23 cellular contexts compared by ENCODE assay signal in the genomic region with DNA sequence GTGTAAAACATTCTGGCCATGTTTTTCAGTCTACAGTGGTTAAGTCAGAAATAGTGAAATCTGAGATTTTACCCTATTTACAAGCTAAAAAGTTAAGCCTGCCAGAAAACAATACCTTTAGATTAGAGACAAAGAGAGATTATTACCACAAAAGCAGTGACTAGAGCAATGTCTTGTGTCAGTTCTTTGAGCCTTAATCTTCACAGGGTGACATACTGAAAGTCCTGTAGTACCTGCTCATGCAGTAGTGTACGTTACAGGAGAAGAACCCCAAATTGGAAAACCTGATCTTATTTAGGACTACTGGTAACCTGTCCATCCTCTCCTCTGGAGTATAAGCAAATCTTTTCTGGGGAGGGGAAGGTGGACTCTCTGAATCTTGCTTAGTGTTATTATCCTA. TPM values are rescaled to one million over a fixed set of nuclear protein-coding genes. Genes with fewer than 3 reads are reported as not detected.
DNase-seq lines count a peak whose midpoint lies in the region; ATAC-seq, FAIRE-seq and TF ChIP-seq lines count a peak whose summit lies in the region.
"Had no signal": no experiment of that assay in that cellular context is flagged by ENCODE, and none has a peak within 500 bp of the region (broad histone marks: within the 10 kb centered on the region; RNA-seq: fewer than 3 reads in every experiment).

No MANE protein-coding gene starts in this region.

- H3K79me2 ChIP-seq in K562 (ENCODE audit: control insufficient read depth, insufficient read depth, low read length) (peaks cover 92% of the 10 kb centered on the region), osteoblast (ENCODE audit: insufficient read depth, low read length) (peaks cover 92% of the 10 kb centered on the region)

- intact Hi-C loops in activated CD8-positive, alpha-beta T cell treated with anti-CD3 and anti-CD28 coated beads for 36 hours (cut with micrococcal nuclease): no loop called here
- intact Hi-C loops in K562 (cut with micrococcal nuclease): no loop called here

- DNase-seq in activated CD8-positive, alpha-beta T cell treated with anti-CD3 and anti-CD28 coated beads for 36 hours: no peak
- DNase-seq in activated CD8-positive, alpha-beta T cell treated with anti-CD3 and anti-CD28 coated beads, Interleukin-2, amount 10 ng/mL, durations not matched to agents 7 days and 5 days: no peak
- DNase-seq in K562 (ENCODE audit: extremely low read depth in 1 of 4, low spot score in 3 of 4): no peak
- no peak for DNase-seq in osteoblast (ENCODE audit: insufficient read length, low spot score, missing footprints)
- no peak for DNase-seq in NCI-H1930 (lab: John Stamatoyannopoulos, UW)
- DNase-seq: activated CD4-positive, alpha-beta T cell treated with anti-CD3 and anti-CD28 coated beads, Interleukin-2, amount 50 U/mL, for 48 hours; DMS79; hippocampal formation; Kasumi-1; NCI-H1092; NCI-H2029 treated with DMSO at 0.1 percent for 48 hours; NCI-H446 treated with DMSO at 0.1 percent for 48 hours; psoas muscle; stimulated activated CD4-positive, alpha-beta T cell treated with anti-CD3 and anti-CD28 coated beads, Interleukin-4, amount 100 ng/mL, for 24 hours had no signal

- 0 out of 2 replicates have a peak overlapping the region, but pooled peaks have one; percentile 40 for H3K27ac ChIP-seq in HUES6 (ENCODE audit: low read depth, low read length)
- peak overlapping the region; percentile 37; the same call in 1 of the 3 replicates for H3K27ac ChIP-seq in K562 (ENCODE audit: extremely low read depth, low read depth, low read length)
- H3K27ac ChIP-seq in osteoblast (ENCODE audit: low read depth, low read length): peak overlapping the region; percentile 18
- H3K27ac ChIP-seq: C4-2B, psoas muscle had no signal

- no peaks in the 10 kb centered on the region for H3K9me1 ChIP-seq in K562 (ENCODE audit: control insufficient read depth, insufficient read depth, low read length)

- H3K27me3 ChIP-seq in HUES6 (ENCODE audit: control insufficient read depth, insufficient read depth, low read length) (no peaks in the 10 kb centered on the region), K562 (ENCODE audit: control insufficient read depth in 2 of 2, insufficient read depth in 2 of 2, low read length in 2 of 2) (no peaks in the 10 kb centered on the region), osteoblast (ENCODE audit: insufficient read depth, low read length) (no peaks in the 10 kb centered on the region)

- no peak for TF ChIP-seq POLR2A in K562 (conservative IDR thresholded peaks at IDR 0.05)

- H3K4me3 ChIP-seq in HUES6 (ENCODE audit: low read depth, low read length) (no peak overlapping the region), K562 (no peak overlapping the region), osteoblast (ENCODE audit: insufficient read depth, low read length) (no peak overlapping the region)
- H3K4me3 ChIP-seq: psoas muscle, smooth muscle cell had no signal

- no peak overlapping the region for H3K4me3 Mint-ChIP-seq in activated CD8-positive, alpha-beta T cell treated with anti-CD3 and anti-CD28 coated beads for 36 hours
- no peak overlapping the region for H3K4me3 Mint-ChIP-seq in activated CD8-positive, alpha-beta T cell treated with anti-CD3 and anti-CD28 coated beads, Interleukin-2, amount 10 ng/mL, durations not matched to agents 7 days and 5 days
- H3K4me3 Mint-ChIP-seq: nephron had no signal

- peaks cover 7% of the 10 kb centered on the region for H3K9me3 Mint-ChIP-seq in activated CD8-positive, alpha-beta T cell treated with anti-CD3 and anti-CD28 coated beads for 36 hours
- peaks cover 3% of the 10 kb centered on the region for H3K9me3 Mint-ChIP-seq in activated CD8-positive, alpha-beta T cell treated with anti-CD3 and anti-CD28 coated beads, Interleukin-2, amount 10 ng/mL, durations not matched to agents 7 days and 5 days (ENCODE audit: insufficient read depth)

- peaks cover 57% of the 10 kb centered on the region for H3K4me1 Mint-ChIP-seq in activated CD8-positive, alpha-beta T cell treated with anti-CD3 and anti-CD28 coated beads for 36 hours (ENCODE audit: low read depth)
- H3K4me1 Mint-ChIP-seq in activated CD8-positive, alpha-beta T cell treated with anti-CD3 and anti-CD28 coated beads, Interleukin-2, amount 10 ng/mL, durations not matched to agents 7 days and 5 days (ENCODE audit: low read depth): peaks cover 7% of the 10 kb centered on the region

- 33% methylated on average over 1 of the region's 1 CpG for WGBS in K562 (ENCODE audit: insufficient coverage, low coverage, missing lambda C conversion rate)

- peaks cover 9% of the 10 kb centered on the region; the same call in 1 of the 2 replicates for H3K36me3 ChIP-seq in HUES6 (ENCODE audit: control insufficient read depth, insufficient read depth, low read length)
- peaks cover 8% of the 10 kb centered on the region for H3K36me3 ChIP-seq in K562 (ENCODE audit: control insufficient read depth, insufficient read depth, low read length)
- peaks cover 6% of the 10 kb centered on the region for H3K36me3 ChIP-seq in osteoblast (ENCODE audit: insufficient read depth, low read length)

- no peak for ATAC-seq in activated CD8-positive, alpha-beta T cell treated with anti-CD3 and anti-CD28 coated beads for 36 hours
- no peak for ATAC-seq in activated CD8-positive, alpha-beta T cell treated with anti-CD3 and anti-CD28 coated beads, Interleukin-2, amount 10 ng/mL, durations not matched to agents 7 days and 5 days
- ATAC-seq in K562 (peak; percentile 54), HG03354 (IDR thresholded peaks at IDR 0.05; ENCODE audit: poor library complexity, severe bottlenecking, unreplicated experiment) (no peak), HG03097 (IDR thresholded peaks at IDR 0.05; ENCODE audit: low FRiP score, unreplicated experiment) (no peak)
- ATAC-seq: psoas muscle had no signal

- POLR2A ChIA-PET in activated CD8-positive, alpha-beta T cell treated with anti-CD3 and anti-CD28 coated beads for 36 hours (lab: Charles Lee): no interaction called here
- POLR2A ChIA-PET in activated CD8-positive, alpha-beta T cell treated with anti-CD3 and anti-CD28 coated beads, Interleukin-2, amount 10 ng/mL, durations not matched to agents 7 days and 5 days (lab: Charles Lee): no interaction called here
- POLR2A ChIA-PET in K562 (lab: Yijun Ruan, JAX): no interaction called here

- FAIRE-seq in K562 (lab: Jason Lieb, UNC): no peak
- FAIRE-seq: colon, urothelium cell line had no signal

- H3K9ac ChIP-seq in HUES6 (ENCODE audit: low read length): no peak overlapping the region
- H3K9ac ChIP-seq in K562 (ENCODE audit: insufficient read depth in 1 of 2, low read depth in 2 of 2, low read length in 2 of 2): no peak overlapping the region

- H3K9me3 ChIP-seq in HUES6 (ENCODE audit: control insufficient read depth, insufficient read depth, low read depth, low read length) (peaks cover 18% of the 10 kb centered on the region), K562 (replicated peaks; ENCODE audit: control insufficient read depth, insufficient read depth, low read depth, low read length) (no peaks in the 10 kb centered on the region), osteoblast (ENCODE audit: low read depth, low read length) (no peaks in the 10 kb centered on the region)
- H3K9me3 ChIP-seq: psoas muscle had no signal

- CTCF ChIA-PET in activated CD8-positive, alpha-beta T cell treated with anti-CD3 and anti-CD28 coated beads for 36 hours (lab: Charles Lee): no interaction called here
- CTCF ChIA-PET in activated CD8-positive, alpha-beta T cell treated with anti-CD3 and anti-CD28 coated beads, Interleukin-2, amount 10 ng/mL, durations not matched to agents 7 days and 5 days (lab: Charles Lee): no interaction called here
- CTCF ChIA-PET in K562 (lab: Yijun Ruan, JAX; ENCODE audit: low intra/inter-chr PET ratio): no interaction called here

- H4K20me1 ChIP-seq in K562 (replicated peaks; ENCODE audit: control insufficient read depth, insufficient read depth, low read length): peaks cover 20% of the 10 kb centered on the region; the same call in 1 of the 2 replicates
- peaks cover 69% of the 10 kb centered on the region for H4K20me1 ChIP-seq in osteoblast (ENCODE audit: insufficient read depth, low read length)

- TF ChIP-seq CTCF in activated CD8-positive, alpha-beta T cell treated with anti-CD3 and anti-CD28 coated beads for 36 hours (IDR thresholded peaks at IDR 0.05): no peak
- no peak for TF ChIP-seq CTCF in K562 (IDR thresholded peaks at IDR 0.05 in 2 of 3, conservative IDR thresholded peaks at IDR 0.05 in 1 of 3; ENCODE audit: insufficient read depth in 2 of 3, low read depth in 1 of 3, low read length in 3 of 3)
- TF ChIP-seq CTCF in osteoblast (IDR thresholded peaks at IDR 0.05; ENCODE audit: extremely low read depth, low read depth, low read length): no peak

- no peak overlapping the region for H3K4me2 ChIP-seq in K562 (ENCODE audit: insufficient read depth, low read length)
- H3K4me2 ChIP-seq in osteoblast (ENCODE audit: insufficient read depth, low read length): no peak overlapping the region
- H3K4me2 ChIP-seq: smooth muscle cell had no signal

- TF ChIP-seq RAD21 in K562 (CRISPR knock-in tag; conservative IDR thresholded peaks at IDR 0.05 in 1 of 2, IDR thresholded peaks at IDR 0.05 in 1 of 2): no peak

- H3K4me1 ChIP-seq in HUES6 (ENCODE audit: control insufficient read depth, insufficient read depth, low read length) (peaks cover 25% of the 10 kb centered on the region), K562 (replicated peaks in 1 of 2; ENCODE audit: control insufficient read depth in 2 of 2, insufficient read depth in 2 of 2, low read length in 2 of 2) (peaks cover 15 to 36% of the 10 kb centered on the region in 2 experiments; a peak in 4 of 5 replicates), osteoblast (ENCODE audit: insufficient read depth, low read length) (peaks cover 25% of the 10 kb centered on the region)

- no peaks in the 10 kb centered on the region for H3K27me3 Mint-ChIP-seq in activated CD8-positive, alpha-beta T cell treated with anti-CD3 and anti-CD28 coated beads for 36 hours
- H3K27me3 Mint-ChIP-seq in activated CD8-positive, alpha-beta T cell treated with anti-CD3 and anti-CD28 coated beads, Interleukin-2, amount 10 ng/mL, durations not matched to agents 7 days and 5 days (ENCODE audit: low read depth): no peaks in the 10 kb centered on the region

- H3K36me3 Mint-ChIP-seq in activated CD8-positive, alpha-beta T cell treated with anti-CD3 and anti-CD28 coated beads for 36 hours (ENCODE audit: low read depth): peaks cover 14% of the 10 kb centered on the region
- peaks cover 11% of the 10 kb centered on the region for H3K36me3 Mint-ChIP-seq in activated CD8-positive, alpha-beta T cell treated with anti-CD3 and anti-CD28 coated beads, Interleukin-2, amount 10 ng/mL, durations not matched to agents 7 days and 5 days (ENCODE audit: low read depth)

- H2AFZ ChIP-seq in K562 (ENCODE audit: low read depth, low read length) (no peak overlapping the region), osteoblast (ENCODE audit: low read length) (no peak overlapping the region)

- TF ChIP-seq EP300 in K562 (IDR thresholded peaks at IDR 0.05; ENCODE audit: low read length): no peak

- peak overlapping the region; percentile 23 for H3K27ac Mint-ChIP-seq in activated CD8-positive, alpha-beta T cell treated with anti-CD3 and anti-CD28 coated beads for 36 hours
- H3K27ac Mint-ChIP-seq in activated CD8-positive, alpha-beta T cell treated with anti-CD3 and anti-CD28 coated beads, Interleukin-2, amount 10 ng/mL, durations not matched to agents 7 days and 5 days: no peak overlapping the region
- H3K27ac Mint-ChIP-seq: activated naive CD4-positive, alpha-beta T cell treated with anti-CD3 and anti-CD28 coated beads, Interleukin-2, amount 50 U/mL, for 72 hours; nephron had no signal

- no TSS peak for BruUV-seq in K562 (replicated peaks; lab: Mats Ljungman, UMichigan)

- in situ Hi-C loops in K562 (cut with MboI): no loop called here

RNA-seq across cellular contexts. Expression of a gene that starts 55.6 kb away (rescaled TPM):
- total RNA-seq in activated CD8-positive, alpha-beta T cell treated with anti-CD3 and anti-CD28 coated beads for 36 hours: 10 to 100 TPM; 35.1 to 38.3 TPM
- 10 to 100 TPM; 44.8 to 46.9 TPM for total RNA-seq in activated CD8-positive, alpha-beta T cell treated with anti-CD3 and anti-CD28 coated beads, Interleukin-2, amount 10 ng/mL, durations not matched to agents 7 days and 5 days
- 112 and 233 TPM in 2 replicates for total RNA-seq in K562 (2011; cell fraction: chromatin; rRNA removed; ENCODE audit: low replicate concordance)
- 51.4 and 66.5 TPM in 2 replicates for total RNA-seq in K562 (2011; cell fraction: nucleolus; rRNA removed)
- 75.7 and 89.3 TPM in 2 replicates for total RNA-seq in K562 (2011; cell fraction: nucleoplasm; rRNA removed)
- total RNA-seq in K562 (2014; rRNA removed) (27.9 and 41.7 TPM in 2 replicates), K562 (2014; rRNA removed; fragmentation: Illumina TruSeq; extraction: Trizol) (62.1 and 80.5 TPM in 2 replicates), K562 (2015; rRNA removed; fragmentation: Illumina TruSeq; extraction: Trizol) (66.1 and 72.8 TPM in 2 replicates), K562 (2021) (47.5 and 50.8 TPM in 2 replicates), osteoblast (189 and 199 TPM in 2 replicates)
- polyA plus RNA-seq in K562 (2011; rRNA removed) (37.9 and 56.9 TPM in 2 replicates), K562 (2014; fragmentation: Illumina TruSeq; extraction: Trizol) (39.0 and 40.6 TPM in 2 replicates), K562 (2014; fragmentation: Nextera tagmentation; extraction: Ambion mirVana) (10 to 100 TPM; 11.9 to 12.1 TPM), K562 (2014; rRNA removed) (38.6 and 40.4 TPM in 2 replicates)
- 11.3 and 18.9 TPM in 2 replicates for polyA plus RNA-seq in K562 (2011; cell fraction: cytosol; rRNA removed)
- polyA plus RNA-seq in K562 (2011; cell fraction: nucleus; rRNA removed): 35.7 and 43.4 TPM in 2 replicates
- 21.0 and 29.0 TPM in 2 replicates for polyA plus RNA-seq in K562 (2012)
- polyA minus RNA-seq in K562 (2011; rRNA and poly(A)+ RNA removed): 120 and 130 TPM in 2 replicates
- polyA minus RNA-seq in K562 (2011; cell fraction: cytosol; rRNA and poly(A)+ RNA removed): 29.4 and 46.2 TPM in 2 replicates
- polyA minus RNA-seq in K562 (2011; cell fraction: nucleus; rRNA and poly(A)+ RNA removed): 102 and 130 TPM in 2 replicates
